In genomic region chr4:51842554-51843308, GRCh38 we compare ENCODE assay signal across 8 cellular contexts. TPM values are rescaled to one million over a fixed set of nuclear protein-coding genes. Genes with fewer than 3 reads are reported as not detected.
DNase-seq lines count a peak whose midpoint lies in the region; ATAC-seq and FAIRE-seq lines count a peak whose summit lies in the region.

TSS of gene DCUN1D4 (plus strand) at chr4:51843153. CDS start at chr4:51843243, 90 bp downstream.

- ATAC-seq in GM21367 (IDR thresholded peaks at IDR 0.05; ENCODE audit: unreplicated experiment) = peak; percentile 91
- ATAC-seq in effector memory CD8-positive, alpha-beta T cell (replicated peaks) = peak; percentile 85

- H3K4me1 Mint-ChIP-seq in effector memory CD8-positive, alpha-beta T cell (ENCODE audit: low read depth in 2 of 2) = peaks cover 19 to 37% of the 10 kb centered on the region in 2 donors

- DNase-seq in Caki2 (ENCODE audit: low read depth) (peak; percentile 99), HTR-8/SVneo (ENCODE audit: insufficient read length, low spot score) (peak; percentile 98), NOMO-1 treated with dmso at 0.1 percent for 144 hours (lab: John Stamatoyannopoulos, UW; ENCODE audit: unreplicated experiment) (peak; percentile 98), medulla oblongata (ENCODE audit: extremely low spot score) (peak; percentile 100)
- DNase-seq in activated CD8-positive, alpha-beta memory T cell treated with anti-CD3 and anti-CD28 coated beads for 48 hours (ENCODE audit: low read depth in 2 of 3, low spot score in 2 of 3) = peak; percentile 90 to 98 (median 91)
- DNase-seq in effector memory CD8-positive, alpha-beta T cell = peak; percentile 95 to 97 (median 97)
- DNase-seq in stimulated activated CD8-positive, alpha-beta memory T cell treated with anti-CD3 and anti-CD28 coated beads, Interleukin-12 subunit alpha, Interleukin-12 subunit beta, amount 100 ng/mL, for 1 hour (ENCODE audit: low read depth) = peak; percentile 96

- FAIRE-seq in HTR-8/SVneo (lab: Jason Lieb, UNC) = peak; percentile 86

- peak within 1 kb of the TSS; percentile 98 to 99 for H3K4me3 Mint-ChIP-seq in effector memory CD8-positive, alpha-beta T cell

- peak within 1 kb of the TSS; percentile 92 to 95 for H3K27ac Mint-ChIP-seq in effector memory CD8-positive, alpha-beta T cell

- in situ Hi-C loops in Caki2 (cut with HindIII; ENCODE audit: low pct_unique_long_range_greater_than_20kb, low sequenced_read_pairs) = no loop called here

- peaks cover 18% of the 10 kb centered on the region for H3K36me3 Mint-ChIP-seq in effector memory CD8-positive, alpha-beta T cell (ENCODE audit: insufficient read depth)

- H3K27me3 Mint-ChIP-seq in effector memory CD8-positive, alpha-beta T cell = no peaks in the 10 kb centered on the region

- no peaks in the 10 kb centered on the region for H3K9me3 Mint-ChIP-seq in effector memory CD8-positive, alpha-beta T cell

RNA-seq across cellular contexts. Expression of gene DCUN1D4, which starts in this region (rescaled TPM):
- total RNA-seq in Caki2 (2014; rRNA removed; shearing (Covaris generic); ENCODE audit: low replicate concordance) = 29.3 and 40.0 TPM in 2 replicates

Comparison
In these comparisons a context has a peak if more than half of its experiments do, and no peak if none do; other contexts are left out.
1. Peak in every context shown above with its lines: DNase-seq and ATAC-seq.